1 cellular context compared by ENCODE assay signal in genomic region chr7:561631-562393, GRCh38.
TF ChIP-seq lines count a peak whose summit lies in the region.

No MANE protein-coding gene starts in this region.

TF ChIP-seq in SK-N-SH treated with all-trans-retinoic acid at 6 μM for 48 hours, 23 proteins besides CTCF, POLR2A, EP300 and RAD21 (continued from another document):
- TF ChIP-seq, protein P1, sequence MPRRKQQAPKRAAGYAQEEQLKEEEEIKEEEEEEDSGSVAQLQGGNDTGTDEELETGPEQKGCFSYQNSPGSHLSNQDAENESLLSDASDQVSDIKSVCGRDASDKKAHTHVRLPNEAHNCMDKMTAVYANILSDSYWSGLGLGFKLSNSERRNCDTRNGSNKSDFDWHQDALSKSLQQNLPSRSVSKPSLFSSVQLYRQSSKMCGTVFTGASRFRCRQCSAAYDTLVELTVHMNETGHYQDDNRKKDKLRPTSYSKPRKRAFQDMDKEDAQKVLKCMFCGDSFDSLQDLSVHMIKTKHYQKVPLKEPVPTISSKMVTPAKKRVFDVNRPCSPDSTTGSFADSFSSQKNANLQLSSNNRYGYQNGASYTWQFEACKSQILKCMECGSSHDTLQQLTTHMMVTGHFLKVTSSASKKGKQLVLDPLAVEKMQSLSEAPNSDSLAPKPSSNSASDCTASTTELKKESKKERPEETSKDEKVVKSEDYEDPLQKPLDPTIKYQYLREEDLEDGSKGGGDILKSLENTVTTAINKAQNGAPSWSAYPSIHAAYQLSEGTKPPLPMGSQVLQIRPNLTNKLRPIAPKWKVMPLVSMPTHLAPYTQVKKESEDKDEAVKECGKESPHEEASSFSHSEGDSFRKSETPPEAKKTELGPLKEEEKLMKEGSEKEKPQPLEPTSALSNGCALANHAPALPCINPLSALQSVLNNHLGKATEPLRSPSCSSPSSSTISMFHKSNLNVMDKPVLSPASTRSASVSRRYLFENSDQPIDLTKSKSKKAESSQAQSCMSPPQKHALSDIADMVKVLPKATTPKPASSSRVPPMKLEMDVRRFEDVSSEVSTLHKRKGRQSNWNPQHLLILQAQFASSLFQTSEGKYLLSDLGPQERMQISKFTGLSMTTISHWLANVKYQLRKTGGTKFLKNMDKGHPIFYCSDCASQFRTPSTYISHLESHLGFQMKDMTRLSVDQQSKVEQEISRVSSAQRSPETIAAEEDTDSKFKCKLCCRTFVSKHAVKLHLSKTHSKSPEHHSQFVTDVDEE (CRISPR knock-in tag; IDR thresholded peaks at IDR 0.05): no peak
TF ChIP-seq in SK-N-SH treated with all-trans-retinoic acid at 6 μM for 48 hours: peak in this region for 0.
